In genomic region chr2:96252526-96252925, GRCh38 we compare ENCODE assay signal across 16 cellular contexts. TPM values are rescaled to one million over a fixed set of nuclear protein-coding genes. Genes with fewer than 3 reads are reported as not detected.
DNase-seq lines count a peak whose midpoint lies in the region; ATAC-seq and TF ChIP-seq lines count a peak whose summit lies in the region.
"Had no signal": no experiment of that assay in that cellular context is flagged by ENCODE, and none has a peak within 500 bp of the region (broad histone marks: within the 10 kb centered on the region; RNA-seq: fewer than 3 reads in every experiment).

No MANE protein-coding gene starts in this region.

- no peaks in the 10 kb centered on the region for H3K9me3 ChIP-seq in smooth muscle cell (replicated peaks; ENCODE audit: low read depth)

- peaks cover 22% of the 10 kb centered on the region for H3K4me1 Mint-ChIP-seq in activated CD4-positive, alpha-beta T cell treated with anti-CD3 and anti-CD28 coated beads, Interleukin-2, amount 10 ng/mL, durations not matched to agents 24 days and 14 days
- peaks cover 24% of the 10 kb centered on the region for H3K4me1 Mint-ChIP-seq in activated CD8-positive, alpha-beta T cell treated with anti-CD3 and anti-CD28 coated beads for 36 hours (ENCODE audit: low read depth)

- peaks cover 9% of the 10 kb centered on the region for H4K20me1 ChIP-seq in smooth muscle cell (ENCODE audit: low read depth)

- no peaks in the 10 kb centered on the region for H3K36me3 ChIP-seq in smooth muscle cell (ENCODE audit: low read depth)

- no peak overlapping the region for H2AFZ ChIP-seq in smooth muscle cell (ENCODE audit: low read depth)

- TF ChIP-seq CTCF in activated CD8-positive, alpha-beta T cell treated with anti-CD3 and anti-CD28 coated beads for 36 hours (IDR thresholded peaks at IDR 0.05) = no peak
- no peak for TF ChIP-seq CTCF in smooth muscle cell (IDR thresholded peaks at IDR 0.05; ENCODE audit: borderline replicate concordance, insufficient read depth, poor library complexity, severe bottlenecking)

- intact Hi-C loops in activated CD4-positive, alpha-beta T cell treated with anti-CD3 and anti-CD28 coated beads, Interleukin-2, amount 10 ng/mL, durations not matched to agents 24 days and 14 days (cut with micrococcal nuclease) = no loop called here
- intact Hi-C loops in activated CD8-positive, alpha-beta T cell treated with anti-CD3 and anti-CD28 coated beads for 36 hours (cut with micrococcal nuclease) = no loop called here
- intact Hi-C loops in left ventricle myocardium superior (cut with micrococcal nuclease) = no loop called here

- H3K4me1 ChIP-seq in smooth muscle cell (ENCODE audit: low read depth) = no peaks in the 10 kb centered on the region

- peaks cover 60% of the 10 kb centered on the region for H3K36me3 Mint-ChIP-seq in activated CD4-positive, alpha-beta T cell treated with anti-CD3 and anti-CD28 coated beads, Interleukin-2, amount 10 ng/mL, durations not matched to agents 24 days and 14 days (ENCODE audit: low read depth)
- peaks cover 18% of the 10 kb centered on the region for H3K36me3 Mint-ChIP-seq in activated CD8-positive, alpha-beta T cell treated with anti-CD3 and anti-CD28 coated beads for 36 hours (ENCODE audit: low read depth)

- no peaks in the 10 kb centered on the region for H3K9me3 Mint-ChIP-seq in activated CD4-positive, alpha-beta T cell treated with anti-CD3 and anti-CD28 coated beads, Interleukin-2, amount 10 ng/mL, durations not matched to agents 24 days and 14 days
- no peaks in the 10 kb centered on the region for H3K9me3 Mint-ChIP-seq in activated CD8-positive, alpha-beta T cell treated with anti-CD3 and anti-CD28 coated beads for 36 hours
- H3K9me3 Mint-ChIP-seq: activated CD4-positive, alpha-beta T cell treated with anti-CD3 and anti-CD28 coated beads, Interleukin-2, amount 10 ng/mL, durations not matched to agents 7 days and 5 days had no signal

- no peak for ATAC-seq in activated CD8-positive, alpha-beta T cell treated with anti-CD3 and anti-CD28 coated beads for 36 hours
- ATAC-seq in left ventricle myocardium superior (peak; percentile 2), HG02571 (IDR thresholded peaks at IDR 0.05; ENCODE audit: unreplicated experiment) (no peak), GM19397 (IDR thresholded peaks at IDR 0.05; ENCODE audit: unreplicated experiment) (no peak)
- ATAC-seq: esophagus mucosa had no signal

- H3K79me2 ChIP-seq in smooth muscle cell (ENCODE audit: low read depth) = peaks cover 18% of the 10 kb centered on the region

- CTCF ChIA-PET in activated CD8-positive, alpha-beta T cell treated with anti-CD3 and anti-CD28 coated beads for 36 hours (lab: Charles Lee) = interaction anchor here (1.5 to 2.3 kb wide), 3 partner anchors 8 to 78 kb away, joined by 3 to 8 read pairs (median 7); no protein-coding TSS in a partner anchor

- no peak overlapping the region for H3K4me3 Mint-ChIP-seq in activated CD4-positive, alpha-beta T cell treated with anti-CD3 and anti-CD28 coated beads, Interleukin-2, amount 10 ng/mL, durations not matched to agents 24 days and 14 days
- H3K4me3 Mint-ChIP-seq in activated CD8-positive, alpha-beta T cell treated with anti-CD3 and anti-CD28 coated beads for 36 hours = no peak overlapping the region
- H3K4me3 Mint-ChIP-seq: activated CD4-positive, alpha-beta T cell treated with anti-CD3 and anti-CD28 coated beads, Interleukin-2, amount 10 ng/mL, durations not matched to agents 7 days and 5 days had no signal

- no peaks in the 10 kb centered on the region for H3K27me3 Mint-ChIP-seq in activated CD4-positive, alpha-beta T cell treated with anti-CD3 and anti-CD28 coated beads, Interleukin-2, amount 10 ng/mL, durations not matched to agents 24 days and 14 days
- H3K27me3 Mint-ChIP-seq in activated CD8-positive, alpha-beta T cell treated with anti-CD3 and anti-CD28 coated beads for 36 hours = no peaks in the 10 kb centered on the region
- H3K27me3 Mint-ChIP-seq: activated CD4-positive, alpha-beta T cell treated with anti-CD3 and anti-CD28 coated beads, Interleukin-2, amount 10 ng/mL, durations not matched to agents 7 days and 5 days had no signal

- no peaks in the 10 kb centered on the region for H3K27me3 ChIP-seq in smooth muscle cell (ENCODE audit: low read depth)

- peak overlapping the region; percentile 16 for H3K27ac Mint-ChIP-seq in activated CD4-positive, alpha-beta T cell treated with anti-CD3 and anti-CD28 coated beads, Interleukin-2, amount 10 ng/mL, durations not matched to agents 24 days and 14 days
- peak overlapping the region; percentile 55 for H3K27ac Mint-ChIP-seq in activated CD8-positive, alpha-beta T cell treated with anti-CD3 and anti-CD28 coated beads for 36 hours
- H3K27ac Mint-ChIP-seq: activated CD4-positive, alpha-beta T cell treated with anti-CD3 and anti-CD28 coated beads, Interleukin-2, amount 10 ng/mL, durations not matched to agents 7 days and 5 days had no signal

- no peak for DNase-seq in activated CD4-positive, alpha-beta T cell treated with anti-CD3 and anti-CD28 coated beads, Interleukin-2, amount 10 ng/mL, durations not matched to agents 24 days and 14 days
- DNase-seq in activated CD4-positive, alpha-beta T cell treated with anti-CD3 and anti-CD28 coated beads, Interleukin-2, amount 50 U/mL, for 4 hours = no peak
- DNase-seq in activated CD8-positive, alpha-beta T cell treated with anti-CD3 and anti-CD28 coated beads for 36 hours = no peak
- DNase-seq in left ventricle myocardium superior (no peak), smooth muscle cell (lab: John Stamatoyannopoulos, UW; ENCODE audit: unreplicated experiment) (no peak)
- no peak for DNase-seq in activated CD4-positive, CD25-positive, alpha-beta regulatory T cell treated with anti-CD3 and anti-CD28 coated beads, Interleukin-2, amount 50 U/mL, for 72 hours
- DNase-seq: activated CD4-positive, alpha-beta T cell treated with anti-CD3 and anti-CD28 coated beads, Interleukin-2, amount 10 ng/mL, durations not matched to agents 7 days and 5 days; activated T-cell treated with anti-CD3 and anti-CD28 coated beads, Interleukin-2, amount 50 U/mL, for 48 hours; glutamatergic neuron; NCI-H1930; NCI-H526; stimulated activated CD4-positive, alpha-beta T cell treated with anti-CD3 and anti-CD28 coated beads, Interleukin-4, amount 100 ng/mL, for 4 hours; trophoblast cell had no signal

- no peak overlapping the region for H3K4me3 ChIP-seq in smooth muscle cell

- H3K9ac ChIP-seq in smooth muscle cell (ENCODE audit: low read depth) = no peak overlapping the region

- peak overlapping the region; percentile 47 for H3K27ac ChIP-seq in smooth muscle cell (ENCODE audit: low read depth)

- H3K4me2 ChIP-seq in smooth muscle cell = no peak overlapping the region

- POLR2A ChIA-PET in activated CD8-positive, alpha-beta T cell treated with anti-CD3 and anti-CD28 coated beads for 36 hours (lab: Charles Lee) = interaction anchor here (1.0 to 3.4 kb wide), 3 partner anchors 9 to 14 kb away, joined by 3 to 9 read pairs (median 4); no protein-coding TSS in a partner anchor

- 97% methylated on average over 8 of the region's 8 CpGs for WGBS in smooth muscle cell (ENCODE audit: low lambda C conversion rate)

- H3F3A ChIP-seq in smooth muscle cell (ENCODE audit: low read depth) = peaks cover 4% of the 10 kb centered on the region

RNA-seq across cellular contexts. Expression of gene TMEM127, which starts 13.3 kb away (rescaled TPM):
- 31.6 and 33.1 TPM in 2 replicates for total RNA-seq in activated CD4-positive, alpha-beta T cell treated with anti-CD3 and anti-CD28 coated beads, Interleukin-2, amount 10 ng/mL, durations not matched to agents 24 days and 14 days
- total RNA-seq in activated CD8-positive, alpha-beta T cell treated with anti-CD3 and anti-CD28 coated beads for 36 hours = 10 to 100 TPM; 13.1 to 15.0 TPM
- total RNA-seq in left ventricle myocardium superior (71.2 TPM), smooth muscle cell (18.7 and 21.9 TPM in 2 replicates)
- 20.5 and 31.8 TPM in 2 replicates for polyA plus RNA-seq in smooth muscle cell

RNA-seq across cellular contexts. Expression of gene CIAO1, which starts 13.5 kb away (rescaled TPM):
- 105 and 110 TPM in 2 replicates for total RNA-seq in activated CD4-positive, alpha-beta T cell treated with anti-CD3 and anti-CD28 coated beads, Interleukin-2, amount 10 ng/mL, durations not matched to agents 24 days and 14 days
- total RNA-seq in activated CD8-positive, alpha-beta T cell treated with anti-CD3 and anti-CD28 coated beads for 36 hours = 10 to 100 TPM; 72.1 to 72.3 TPM
- 63.1 TPM for total RNA-seq in left ventricle myocardium superior
- 48.6 and 59.8 TPM in 2 replicates for total RNA-seq in smooth muscle cell
- polyA plus RNA-seq in smooth muscle cell = 56.2 and 56.4 TPM in 2 replicates

RNA-seq across cellular contexts. Expression of gene STARD7, which starts 43.9 kb away (rescaled TPM):
- 212 and 217 TPM in 2 replicates for total RNA-seq in activated CD4-positive, alpha-beta T cell treated with anti-CD3 and anti-CD28 coated beads, Interleukin-2, amount 10 ng/mL, durations not matched to agents 24 days and 14 days
- 100 to 1,000 TPM; 145 to 149 TPM for total RNA-seq in activated CD8-positive, alpha-beta T cell treated with anti-CD3 and anti-CD28 coated beads for 36 hours
- 214 TPM for total RNA-seq in left ventricle myocardium superior
- 62.3 and 65.8 TPM in 2 replicates for total RNA-seq in smooth muscle cell
- 51.0 and 64.4 TPM in 2 replicates for polyA plus RNA-seq in smooth muscle cell

RNA-seq across cellular contexts. Expression of gene SNRNP200, which starts 52.8 kb away (rescaled TPM):
- 197 and 203 TPM in 2 replicates for total RNA-seq in activated CD4-positive, alpha-beta T cell treated with anti-CD3 and anti-CD28 coated beads, Interleukin-2, amount 10 ng/mL, durations not matched to agents 24 days and 14 days
- total RNA-seq in activated CD8-positive, alpha-beta T cell treated with anti-CD3 and anti-CD28 coated beads for 36 hours = 100 to 1,000 TPM; 175 to 178 TPM
- total RNA-seq in left ventricle myocardium superior (55.3 TPM), smooth muscle cell (49.1 and 49.5 TPM in 2 replicates)
- 54.1 and 57.6 TPM in 2 replicates for polyA plus RNA-seq in smooth muscle cell
